In the genomic region with DNA sequence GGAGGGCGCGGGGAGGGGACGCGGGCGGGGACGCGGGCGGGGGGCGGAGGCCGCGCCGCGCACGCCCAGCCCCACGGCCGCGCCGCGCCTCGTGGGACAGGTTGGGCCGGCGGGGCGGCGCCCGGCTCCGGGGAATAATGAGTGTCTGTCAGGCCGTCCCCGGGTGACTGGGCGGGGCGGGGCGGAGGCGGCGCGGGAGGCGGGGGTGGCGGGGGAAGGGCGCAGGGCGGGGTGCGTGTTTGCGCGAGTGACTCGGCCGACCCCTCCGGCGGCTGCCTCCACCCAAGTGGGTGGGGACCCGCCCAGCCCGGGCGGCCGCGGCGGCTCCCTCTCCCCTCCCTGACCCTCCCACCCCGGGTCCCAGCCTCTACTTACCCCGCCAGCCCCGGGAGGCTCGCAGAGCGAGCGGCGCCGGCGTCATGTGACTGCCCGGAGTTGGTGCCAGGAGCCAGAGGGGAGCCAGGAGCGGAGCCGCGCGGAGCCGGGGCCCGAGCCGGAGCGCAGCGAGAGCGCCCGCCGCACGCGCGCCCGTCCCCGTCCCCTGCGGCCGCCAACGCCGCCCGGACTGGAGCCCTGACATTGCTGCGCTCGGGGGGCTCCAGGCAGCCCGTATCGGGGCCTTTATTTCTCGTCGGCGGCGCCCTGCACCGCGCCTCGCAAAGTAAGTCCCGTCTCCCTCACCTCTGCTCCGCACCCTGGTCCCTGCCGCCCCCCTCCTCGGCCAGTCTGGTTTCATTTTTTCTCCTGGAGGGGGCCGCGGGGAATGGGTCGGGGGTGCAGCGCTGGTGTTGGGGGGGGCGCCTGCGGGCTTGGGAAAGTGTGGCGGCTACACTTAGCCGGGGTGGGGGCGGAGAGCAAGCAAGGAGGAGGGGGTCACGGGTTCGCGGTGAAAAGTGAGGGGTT, we compare ENCODE assay signal across 8 cellular contexts. TPM values are rescaled to one million over a fixed set of nuclear protein-coding genes. Genes with fewer than 3 reads are reported as not detected.
DNase-seq lines count a peak whose midpoint lies in the region; ATAC-seq and TF ChIP-seq lines count a peak whose summit lies in the region.

A gene (plus strand): TSS at position 399 of the 903 bp plus-strand sequence. CDS start 16,427 bp downstream, outside the sequence.

- intact Hi-C loops in PC-3 (cut with micrococcal nuclease), result loop anchor here (1.0 to 10.0 kb wide), 3 partner anchors 43 to 345 kb away; no protein-coding TSS in a partner anchor

- peak; percentile 60 for DNase-seq in COLO829 (ENCODE audit: low spot score)
- DNase-seq in PC-3, result peak; percentile 77
- peak; percentile 86 for DNase-seq in activated T-cell treated with anti-CD3 and anti-CD28 coated beads, Interleukin-2, amount 50 U/mL, for 24 hours
- DNase-seq in erythroblast (lab: John Stamatoyannopoulos, UW), result peak; percentile 92 to 96
- peak; percentile 67 to 82 for DNase-seq in stimulated activated CD8-positive, alpha-beta memory T cell treated with anti-CD3 and anti-CD28 coated beads, Interleukin-4, amount 100 ng/mL, for 4 hours (ENCODE audit: low read depth in 2 of 2, low spot score in 1 of 2)

- POLR2A ChIA-PET in PC-3 (lab: Charles Lee; ENCODE audit: unreplicated experiment), result no interaction called here

- H3K36me3 ChIP-seq in HUES6 (ENCODE audit: control insufficient read depth, insufficient read depth, low read length), result no peaks in the 10 kb centered on the region
- H3K36me3 ChIP-seq in PC-3 (ENCODE audit: low read depth, low read length), result no peaks in the 10 kb centered on the region
- H3K36me3 ChIP-seq in mucosa of rectum (ENCODE audit: control insufficient read depth in 2 of 2, insufficient read depth in 2 of 2, low read length in 2 of 2), result no peaks in the 10 kb centered on the region

- H3K27ac Mint-ChIP-seq in activated T-cell treated with anti-CD3 and anti-CD28 coated beads, Interleukin-2, amount 50 U/mL, for 24 hours, result peak within 1 kb of the TSS; percentile 91

- peaks cover 66% of the 10 kb centered on the region for H3K4me1 Mint-ChIP-seq in activated T-cell treated with anti-CD3 and anti-CD28 coated beads, Interleukin-2, amount 50 U/mL, for 24 hours (ENCODE audit: low read depth)

- no peaks in the 10 kb centered on the region for H3K27me3 Mint-ChIP-seq in activated T-cell treated with anti-CD3 and anti-CD28 coated beads, Interleukin-2, amount 50 U/mL, for 24 hours

- H3K9me3 ChIP-seq in HUES6 (ENCODE audit: control insufficient read depth, insufficient read depth, low read depth, low read length) (no peaks in the 10 kb centered on the region), PC-3 (ENCODE audit: low read length) (no peaks in the 10 kb centered on the region), mucosa of rectum (ENCODE audit: control insufficient read depth in 2 of 2, low read length in 2 of 2) (no peaks in the 10 kb centered on the region)

- H3K36me3 Mint-ChIP-seq in activated T-cell treated with anti-CD3 and anti-CD28 coated beads, Interleukin-2, amount 50 U/mL, for 24 hours (ENCODE audit: low read depth), result peaks cover 3% of the 10 kb centered on the region

- H3F3A ChIP-seq in PC-3 (ENCODE audit: low read length, unreplicated experiment), result no peaks in the 10 kb centered on the region

- H3K4me3 ChIP-seq in HUES6 (ENCODE audit: low read depth, low read length), result peak within 1 kb of the TSS; percentile 70
- H3K4me3 ChIP-seq in PC-3 (ENCODE audit: low read length), result peak within 1 kb of the TSS; percentile 87
- H3K4me3 ChIP-seq in mucosa of rectum (ENCODE audit: low read length in 2 of 2), result peak within 1 kb of the TSS; percentile 90 to 93

- H3K9ac ChIP-seq in HUES6 (ENCODE audit: low read length) (peak within 1 kb of the TSS; percentile 82), PC-3 (ENCODE audit: low read length) (peak within 1 kb of the TSS; percentile 96), mucosa of rectum (ENCODE audit: low read depth in 1 of 2, low read length in 2 of 2) (peak within 1 kb of the TSS; percentile 95 to 99)

- no peaks in the 10 kb centered on the region for H4K20me1 ChIP-seq in PC-3 (ENCODE audit: low read length)

- H3K27me3 ChIP-seq in HUES6 (ENCODE audit: control insufficient read depth, insufficient read depth, low read length) (peaks cover 21% of the 10 kb centered on the region), PC-3 (ENCODE audit: low read length) (no peaks in the 10 kb centered on the region), mucosa of rectum (ENCODE audit: control insufficient read depth in 2 of 2, insufficient read depth in 2 of 2, low read length in 2 of 2) (no peaks in the 10 kb centered on the region)

- peak within 1 kb of the TSS; percentile 86 for H3K4me3 Mint-ChIP-seq in activated T-cell treated with anti-CD3 and anti-CD28 coated beads, Interleukin-2, amount 50 U/mL, for 24 hours

- peak within 1 kb of the TSS; percentile 93 for H3K4me2 ChIP-seq in PC-3 (ENCODE audit: low read length)

- no peak for TF ChIP-seq CTCF in PC-3 (conservative IDR thresholded peaks at IDR 0.05; ENCODE audit: low read depth, low read length)

- peak; percentile 86 for TF ChIP-seq POLR2A in erythroblast (IDR thresholded peaks at IDR 0.05; ENCODE audit: low read length)

- BruUV-seq in PC-3 (replicated peaks; lab: Mats Ljungman, UMichigan), result no TSS peak

- ATAC-seq in GM21423 (IDR thresholded peaks at IDR 0.05; ENCODE audit: unreplicated experiment), result peak; percentile 66
- peak; percentile 75 for ATAC-seq in PC-3

- H3K27ac ChIP-seq in HUES6 (ENCODE audit: low read depth, low read length) (peak within 1 kb of the TSS; percentile 82), PC-3 (ENCODE audit: low read length) (peak within 1 kb of the TSS; percentile 81), mucosa of rectum (ENCODE audit: low read depth in 2 of 2, low read length in 2 of 2) (peak within 1 kb of the TSS; percentile 99)

- H3K4me1 ChIP-seq in HUES6 (ENCODE audit: control insufficient read depth, insufficient read depth, low read length) (peaks cover 37% of the 10 kb centered on the region), PC-3 (ENCODE audit: insufficient read depth, low read length) (peaks cover 25% of the 10 kb centered on the region), mucosa of rectum (ENCODE audit: control insufficient read depth in 2 of 2, insufficient read depth in 2 of 2, low read length in 2 of 2) (peaks cover 23 to 30% of the 10 kb centered on the region in 2 donors)

- no peaks in the 10 kb centered on the region for H3K9me2 ChIP-seq in PC-3 (replicated peaks; ENCODE audit: low read length)

- CTCF ChIA-PET in PC-3 (lab: Charles Lee), result no interaction called here

- peaks cover 56% of the 10 kb centered on the region for H3K79me2 ChIP-seq in PC-3 (ENCODE audit: low read length)

- H3K9me3 Mint-ChIP-seq in activated T-cell treated with anti-CD3 and anti-CD28 coated beads, Interleukin-2, amount 50 U/mL, for 24 hours, result peaks cover 4% of the 10 kb centered on the region

- peak within 1 kb of the TSS; percentile 34; the same call in 1 of the 2 replicates for H2AFZ ChIP-seq in PC-3 (ENCODE audit: low read length)

RNA-seq across cellular contexts. Expression of the gene that starts here (rescaled TPM):
- 12.4 and 14.6 TPM in 2 replicates for total RNA-seq in PC-3 (2014; rRNA removed)

Comparison
In these comparisons a context has a peak if more than half of its experiments do, and no peak if none do; other contexts are left out.
1. Peak in every context shown above with its lines: DNase-seq, ATAC-seq, H3K4me3 ChIP-seq and H3K27ac ChIP-seq.